ENCODE assay signal across 1 cellular context in genomic region chr14:61026523-61026922, GRCh38.
TF ChIP-seq lines count a peak whose summit lies in the region.

No MANE protein-coding gene starts in this region.

TF ChIP-seq in endothelial cell of umbilical vein, 7 proteins besides CTCF, POLR2A, EP300 and RAD21:
- no peak for TF ChIP-seq FOS (IDR thresholded peaks at IDR 0.05; ENCODE audit: borderline replicate concordance, insufficient read depth, low read length)
